Comparison of ENCODE assay signal across 12 cellular contexts in the genomic region with DNA sequence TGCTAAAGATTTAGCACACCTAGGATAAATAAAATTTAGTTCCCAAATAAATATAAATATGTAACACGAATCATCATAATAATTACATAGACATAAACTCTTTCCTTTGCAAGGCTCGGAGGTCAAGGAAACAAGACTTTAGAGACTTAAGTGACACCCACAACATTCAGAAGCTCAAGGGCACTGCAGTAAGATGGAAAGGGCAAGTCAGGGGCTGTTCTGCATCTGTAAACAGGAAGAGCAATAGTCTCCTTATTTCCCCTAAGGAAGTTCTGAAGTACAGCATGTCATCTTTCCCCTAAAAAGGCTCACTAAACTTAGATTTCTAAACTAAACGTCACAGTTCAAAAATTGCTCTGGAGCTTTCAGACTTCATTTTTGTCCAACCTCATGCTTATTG. TPM values are rescaled to one million over a fixed set of nuclear protein-coding genes. Genes with fewer than 3 reads are reported as not detected.
DNase-seq lines count a peak whose midpoint lies in the region; TF ChIP-seq lines count a peak whose summit lies in the region.
"Had no signal": no experiment of that assay in that cellular context is flagged by ENCODE, and none has a peak within 500 bp of the region (broad histone marks: within the 10 kb centered on the region; RNA-seq: fewer than 3 reads in every experiment).

No MANE protein-coding gene starts in this region.

- peaks cover 12% of the 10 kb centered on the region for H3F3A ChIP-seq in neural progenitor cell (ENCODE audit: low read depth)

- H4K20me1 ChIP-seq in neural progenitor cell (ENCODE audit: low read depth) = no peaks in the 10 kb centered on the region

- H3K79me2 ChIP-seq in neural progenitor cell (ENCODE audit: low read depth) = no peaks in the 10 kb centered on the region

- no peak overlapping the region for H3K27ac Mint-ChIP-seq in activated CD4-positive, alpha-beta T cell treated with anti-CD3 and anti-CD28 coated beads, Interleukin-2, amount 10 ng/mL, durations not matched to agents 24 days and 14 days
- H3K27ac Mint-ChIP-seq in IgD-negative memory B cell (peak overlapping the region; percentile 14 to 89 (median 66)), neural progenitor cell (no peak overlapping the region), endodermal cell (no peak overlapping the region)
- H3K27ac Mint-ChIP-seq in activated naive CD8-positive, alpha-beta T cell = no peak overlapping the region

- H3K4me1 ChIP-seq in neural progenitor cell = peaks cover 8% of the 10 kb centered on the region
- H3K4me1 ChIP-seq in endodermal cell (ENCODE audit: control insufficient read depth, insufficient read depth, low read length) = no peaks in the 10 kb centered on the region
- H3K4me1 ChIP-seq: adrenal gland, foreskin keratinocyte, psoas muscle had no signal

- no peaks in the 10 kb centered on the region for H3K36me3 Mint-ChIP-seq in activated CD4-positive, alpha-beta T cell treated with anti-CD3 and anti-CD28 coated beads, Interleukin-2, amount 10 ng/mL, durations not matched to agents 24 days and 14 days (ENCODE audit: low read depth)
- H3K36me3 Mint-ChIP-seq in IgD-negative memory B cell (peaks cover 2% of the 10 kb centered on the region), neural progenitor cell (no peaks in the 10 kb centered on the region), endodermal cell (ENCODE audit: low read depth) (no peaks in the 10 kb centered on the region)
- H3K36me3 Mint-ChIP-seq in activated naive CD8-positive, alpha-beta T cell = no peaks in the 10 kb centered on the region

- no peak for DNase-seq in activated CD4-positive, alpha-beta T cell treated with anti-CD3 and anti-CD28 coated beads, Interleukin-2, amount 10 ng/mL, durations not matched to agents 24 days and 14 days
- DNase-seq in activated CD4-positive, alpha-beta T cell treated with anti-CD3 and anti-CD28 coated beads, Interleukin-2, amount 50 U/mL, for 1 hour = no peak
- DNase-seq in neural progenitor cell (ENCODE audit: low spot score) = no peak
- DNase-seq in NCI-H2107 (lab: John Stamatoyannopoulos, UW) = no peak
- no peak for DNase-seq in G401 (ENCODE audit: low spot score)
- DNase-seq in endodermal cell = no peak

- H3K4me1 Mint-ChIP-seq in activated CD4-positive, alpha-beta T cell treated with anti-CD3 and anti-CD28 coated beads, Interleukin-2, amount 10 ng/mL, durations not matched to agents 24 days and 14 days = peaks cover 13% of the 10 kb centered on the region
- H3K4me1 Mint-ChIP-seq in IgD-negative memory B cell (peaks cover 5 to 16% (median 12%) of the 10 kb centered on the region in 3 donors), neural progenitor cell (peaks cover 24% of the 10 kb centered on the region), endodermal cell (peaks cover 8% of the 10 kb centered on the region)
- H3K4me1 Mint-ChIP-seq in activated naive CD8-positive, alpha-beta T cell (ENCODE audit: low read depth) = peaks cover 12% of the 10 kb centered on the region

- no peak overlapping the region for H3K27ac ChIP-seq in neural progenitor cell
- no peak overlapping the region for H3K27ac ChIP-seq in endodermal cell (ENCODE audit: low read depth, low read length)
- H3K27ac ChIP-seq: foreskin keratinocyte, psoas muscle had no signal

- H3K27me3 Mint-ChIP-seq in activated CD4-positive, alpha-beta T cell treated with anti-CD3 and anti-CD28 coated beads, Interleukin-2, amount 10 ng/mL, durations not matched to agents 24 days and 14 days = peaks cover 14% of the 10 kb centered on the region
- H3K27me3 Mint-ChIP-seq in IgD-negative memory B cell = peaks cover 1% of the 10 kb centered on the region
- no peaks in the 10 kb centered on the region for H3K27me3 Mint-ChIP-seq in activated naive CD8-positive, alpha-beta T cell
- H3K27me3 Mint-ChIP-seq in neural progenitor cell (ENCODE audit: insufficient read depth, low read depth) = peaks cover 5% of the 10 kb centered on the region
- H3K27me3 Mint-ChIP-seq in endodermal cell (ENCODE audit: insufficient read depth) = peaks cover 16% of the 10 kb centered on the region

- H3K9me3 ChIP-seq in neural progenitor cell (ENCODE audit: low read depth) (no peaks in the 10 kb centered on the region), endodermal cell (ENCODE audit: control insufficient read depth, low read length) (no peaks in the 10 kb centered on the region)
- H3K9me3 ChIP-seq: adrenal gland, psoas muscle, upper lobe of left lung had no signal

- H3K27me3 ChIP-seq in neural progenitor cell (peaks cover 4% of the 10 kb centered on the region), endodermal cell (ENCODE audit: control insufficient read depth, insufficient read depth, low read length, poor library complexity, severe bottlenecking) (peaks cover 10% of the 10 kb centered on the region)
- H3K27me3 ChIP-seq: adrenal gland, upper lobe of left lung had no signal

- intact Hi-C loops in activated CD4-positive, alpha-beta T cell treated with anti-CD3 and anti-CD28 coated beads, Interleukin-2, amount 10 ng/mL, durations not matched to agents 24 days and 14 days (cut with micrococcal nuclease) = loop anchor here (10.0 kb wide), 1 partner anchor 384 kb away; no protein-coding TSS in a partner anchor

- in situ Hi-C loops in G401 (cut with HindIII; ENCODE audit: low sequenced_read_pairs) = no loop called here

- H3K9ac ChIP-seq in neural progenitor cell (no peak overlapping the region), endodermal cell (ENCODE audit: extremely low read depth, low read length, poor library complexity, severe bottlenecking) (no peak overlapping the region)

- H3K9me3 Mint-ChIP-seq in activated CD4-positive, alpha-beta T cell treated with anti-CD3 and anti-CD28 coated beads, Interleukin-2, amount 10 ng/mL, durations not matched to agents 24 days and 14 days = no peaks in the 10 kb centered on the region
- H3K9me3 Mint-ChIP-seq in IgD-negative memory B cell (no peaks in the 10 kb centered on the region), neural progenitor cell (peaks cover 5% of the 10 kb centered on the region), endodermal cell (no peaks in the 10 kb centered on the region)
- H3K9me3 Mint-ChIP-seq in activated naive CD8-positive, alpha-beta T cell (ENCODE audit: low read depth) = no peaks in the 10 kb centered on the region

- H3K4me3 ChIP-seq in neural progenitor cell (no peak overlapping the region), endodermal cell (ENCODE audit: low read length) (no peak overlapping the region)

- peak overlapping the region; percentile 66 for H2AFZ ChIP-seq in neural progenitor cell (replicated peaks)

- no peak overlapping the region for H3K4me2 ChIP-seq in neural progenitor cell

- H3K4me3 Mint-ChIP-seq in activated CD4-positive, alpha-beta T cell treated with anti-CD3 and anti-CD28 coated beads, Interleukin-2, amount 10 ng/mL, durations not matched to agents 24 days and 14 days = peak overlapping the region; percentile 78
- H3K4me3 Mint-ChIP-seq in IgD-negative memory B cell (peak overlapping the region in 3 of 4 donors; percentile 86 to 93 (median 87)), neural progenitor cell (no peak overlapping the region), endodermal cell (no peak overlapping the region)
- peak overlapping the region; percentile 79 for H3K4me3 Mint-ChIP-seq in activated naive CD8-positive, alpha-beta T cell

- H3K36me3 ChIP-seq in neural progenitor cell (no peaks in the 10 kb centered on the region), endodermal cell (ENCODE audit: control insufficient read depth, insufficient read depth, low read length) (no peaks in the 10 kb centered on the region)
- H3K36me3 ChIP-seq: adrenal gland, upper lobe of left lung had no signal

- WGBS in endodermal cell (ENCODE audit: insufficient coverage in 1 of 2, insufficient read length in 1 of 2), 2 experiments = 85 to 90% methylated on average over 2 to 3 of the region's 3 CpGs

- TF ChIP-seq CTCF in neural progenitor cell (IDR thresholded peaks at IDR 0.05) (no peak), endodermal cell (conservative IDR thresholded peaks at IDR 0.05) (no peak)

RNA-seq across cellular contexts. Expression of a gene that starts 26.9 kb away (rescaled TPM):
- 16.8 and 17.0 TPM in 2 replicates for total RNA-seq in activated CD4-positive, alpha-beta T cell treated with anti-CD3 and anti-CD28 coated beads, Interleukin-2, amount 10 ng/mL, durations not matched to agents 24 days and 14 days
- 10.5 TPM for polyA plus RNA-seq in IgD-negative memory B cell
- 5.6 and 8.3 TPM in 2 replicates for total RNA-seq in neural progenitor cell (ENCODE audit: low replicate concordance)
- 9.8 and 19.1 TPM in 2 replicates for total RNA-seq in G401 (2014; rRNA removed; shearing (Covaris generic))
- 1 to 10 TPM; 3.5 to 6.2 TPM for total RNA-seq in endodermal cell
- polyA plus RNA-seq in endodermal cell (2013, experiment 1 of 2) = 3.2 TPM
- polyA plus RNA-seq in endodermal cell (2013, experiment 2 of 2) = 5.6 TPM

Comparison
In these comparisons a context has a peak if more than half of its experiments do, and no peak if none do; other contexts are left out.
1. H3K27ac Mint-ChIP-seq: peak in IgD-negative memory B cell (3 of 3); none in activated CD4-positive, alpha-beta T cell treated with anti-CD3 and anti-CD28 coated beads, Interleukin-2, amount 10 ng/mL, durations not matched to agents 24 days and 14 days (single experiment), activated naive CD8-positive, alpha-beta T cell (single experiment), neural progenitor cell (single experiment) and endodermal cell (single experiment).
2. H3K4me3 Mint-ChIP-seq: peak in activated CD4-positive, alpha-beta T cell treated with anti-CD3 and anti-CD28 coated beads, Interleukin-2, amount 10 ng/mL, durations not matched to agents 24 days and 14 days (single experiment), IgD-negative memory B cell (3 of 4) and activated naive CD8-positive, alpha-beta T cell (single experiment); none in neural progenitor cell (single experiment) and endodermal cell (single experiment).